In the genomic region with DNA sequence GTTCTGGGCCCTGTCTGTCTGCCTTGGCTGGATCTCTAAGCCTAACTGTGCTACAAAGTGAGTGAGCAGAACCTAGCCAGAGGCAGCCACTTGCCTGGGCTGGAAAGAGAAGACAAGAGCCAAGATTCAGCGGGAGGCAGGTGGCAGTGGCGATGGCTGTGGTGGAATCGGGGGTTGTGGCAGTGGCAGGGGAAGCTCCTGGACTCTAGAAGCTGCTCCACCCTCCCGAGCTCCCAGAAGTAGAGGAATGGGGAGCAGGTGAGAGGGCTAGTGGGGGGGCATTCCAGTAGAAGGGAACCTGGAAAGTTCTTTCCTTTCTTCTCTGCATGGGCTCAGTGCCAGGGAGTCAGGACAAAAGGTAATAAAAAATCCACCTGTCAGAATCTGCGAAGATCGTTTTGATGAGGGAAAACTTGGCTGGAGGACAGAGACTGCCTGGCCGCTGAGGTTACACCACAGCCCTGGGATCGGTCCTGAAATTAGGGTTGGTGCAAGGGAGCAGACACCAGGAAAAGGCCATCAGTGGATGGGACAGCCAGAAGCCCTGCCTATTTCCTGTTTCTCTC, we compare ENCODE assay signal across 9 cellular contexts. TPM values are rescaled to one million over a fixed set of nuclear protein-coding genes. Genes with fewer than 3 reads are reported as not detected.
A peak's percentile ranks its signal among the peaks of the same experiment; 100 is the strongest.
DNase-seq lines count a peak whose midpoint lies in the region; ATAC-seq and TF ChIP-seq lines count a peak whose summit lies in the region.
"Had no signal": no experiment of that assay in that cellular context is flagged by ENCODE, and none has a peak within 500 bp of the region (broad histone marks: within the 10 kb centered on the region; RNA-seq: fewer than 3 reads in every experiment).

No MANE protein-coding gene starts in this region.

- ATAC-seq in SK-N-SH treated with all-trans-retinoic acid at 6 μM for 48 hours = no peak
- ATAC-seq in gastrocnemius medialis = peak in 1 of 2 donors; percentile 8
- ATAC-seq in left lobe of liver = no peak

- H3K27ac ChIP-seq in SK-N-SH (ENCODE audit: low read depth in 2 of 2, low read length in 1 of 2) (no peak overlapping the region), esophagus squamous epithelium (peak overlapping the region; percentile 31 to 97 (median 96)), gastrocnemius medialis (peak overlapping the region; percentile 92 to 99 (median 96))

- TF ChIP-seq CTCF in SK-N-SH (IDR thresholded peaks at IDR 0.05) (no peak), esophagus squamous epithelium (IDR thresholded peaks at IDR 0.05) (no peak), gastrocnemius medialis (IDR thresholded peaks at IDR 0.05 in 4 of 5, conservative IDR thresholded peaks at IDR 0.05 in 1 of 5) (no peak)

- peaks cover 7% of the 10 kb centered on the region for H3F3A ChIP-seq in SK-N-SH (replicated peaks; ENCODE audit: insufficient read depth)

- 92% methylated on average over 7 of the region's 8 CpGs for WGBS in SK-N-SH (ENCODE audit: low lambda C conversion rate)
- 20 to 44% methylated on average over 8 of the region's 8 CpGs for WGBS in esophagus squamous epithelium, 2 donors

- in situ Hi-C loops in gastrocnemius medialis (cut with MboI; ENCODE audit: low sequenced_read_pairs in 4 of 4) = no loop called here

- DNase-seq in SK-N-SH (no peak), NCI-H1105 (lab: John Stamatoyannopoulos, UW) (peak; percentile 74), esophagus squamous epithelium (lab: John Stamatoyannopoulos, UW) (no peak), gastrocnemius medialis (peak; percentile 41 to 76), activated gamma-delta T cell (lab: John Stamatoyannopoulos, UW) (no peak), left lobe of liver (ENCODE audit: low spot score) (no peak)
- no peak for DNase-seq in stimulated activated CD4-positive, alpha-beta T cell treated with anti-CD3 and anti-CD28 coated beads, Interleukin-12 subunit alpha, Interleukin-12 subunit beta, amount 100 ng/mL, for 4 hours
- DNase-seq: cortex of kidney had no signal

- TF ChIP-seq POLR2A in esophagus squamous epithelium (IDR thresholded peaks at IDR 0.05) (no peak), gastrocnemius medialis (IDR thresholded peaks at IDR 0.05) (no peak)

- TF ChIP-seq EP300 in SK-N-SH (IDR thresholded peaks at IDR 0.05; ENCODE audit: borderline replicate concordance in 1 of 2, low read depth in 1 of 2, low read length in 1 of 2) = no peak

- peaks cover 48% of the 10 kb centered on the region for H3K79me2 ChIP-seq in SK-N-SH (ENCODE audit: insufficient read depth)

- H4K20me1 ChIP-seq in SK-N-SH (ENCODE audit: insufficient read depth) = no peaks in the 10 kb centered on the region

- H3K4me1 ChIP-seq in SK-N-SH (ENCODE audit: control insufficient read depth in 1 of 2, insufficient read depth in 2 of 2, low read depth in 1 of 2, low read length in 1 of 2) (peaks cover 11 to 19% of the 10 kb centered on the region in 2 experiments; a peak in 2 of 4 replicates), esophagus squamous epithelium (peaks cover 34 to 60% (median 38%) of the 10 kb centered on the region in 3 donors), gastrocnemius medialis (peaks cover 45 to 53% of the 10 kb centered on the region in 2 donors)

- CTCF ChIA-PET in SK-N-SH (lab: Yijun Ruan, JAX) = interaction anchor here (0.7 to 8.4 kb wide), 3 partner anchors 22 to 708 kb away, joined by 3 to 52 read pairs (median 3); no protein-coding TSS in a partner anchor

- H3K9ac ChIP-seq in SK-N-SH = no peak overlapping the region

- no peak overlapping the region for H2AFZ ChIP-seq in SK-N-SH (ENCODE audit: low read depth)

- H3K36me3 ChIP-seq in SK-N-SH (replicated peaks in 1 of 2; ENCODE audit: control insufficient read depth in 1 of 2, insufficient read depth in 2 of 2, low read length in 1 of 2) = peaks cover 0 to 9% of the 10 kb centered on the region in 2 experiments
- H3K36me3 ChIP-seq in esophagus squamous epithelium = peaks cover 0 to 27% (median 0%) of the 10 kb centered on the region in 3 donors
- H3K36me3 ChIP-seq in gastrocnemius medialis = no peaks in the 10 kb centered on the region

- H3K9me3 ChIP-seq in SK-N-SH = no peaks in the 10 kb centered on the region
- H3K9me3 ChIP-seq in esophagus squamous epithelium = no peaks in the 10 kb centered on the region
- no peaks in the 10 kb centered on the region for H3K9me3 ChIP-seq in gastrocnemius medialis

- no peaks in the 10 kb centered on the region for H3K27me3 ChIP-seq in SK-N-SH (ENCODE audit: insufficient read depth)
- no peaks in the 10 kb centered on the region for H3K27me3 ChIP-seq in esophagus squamous epithelium
- H3K27me3 ChIP-seq in gastrocnemius medialis = no peaks in the 10 kb centered on the region

- no peaks in the 10 kb centered on the region for H3K9me2 ChIP-seq in SK-N-SH

- POLR2A ChIA-PET in SK-N-SH (lab: Yijun Ruan, JAX) = no interaction called here

- TF ChIP-seq RAD21 in SK-N-SH (IDR thresholded peaks at IDR 0.05; ENCODE audit: low read length) = no peak

- H3K4me2 ChIP-seq in SK-N-SH = peak overlapping the region; percentile 100

- intact Hi-C loops in esophagus squamous epithelium (cut with DNase I) (no loop called here), gastrocnemius medialis (cut with DNase I; ENCODE audit: low total_unique reads) (no loop called here)

- H3K4me3 ChIP-seq in SK-N-SH (ENCODE audit: low read depth in 2 of 2, low read length in 1 of 2) (peak overlapping the region in 1 of 2 experiments; percentile 91; a peak in 2 of 4 replicates), esophagus squamous epithelium (peak overlapping the region in 2 of 4 donors; percentile 83 to 85), gastrocnemius medialis (peak overlapping the region; percentile 68 to 99 (median 84))

TF ChIP-seq in SK-N-SH, 30 proteins besides CTCF, POLR2A, EP300 and RAD21 (continues in another document):
- TF ChIP-seq FOXJ3 (CRISPR knock-in tag; IDR thresholded peaks at IDR 0.05) = no peak
- no peak for TF ChIP-seq NRF1 (IDR thresholded peaks at IDR 0.05; ENCODE audit: low read depth, low read length)
- no peak for TF ChIP-seq JUND (IDR thresholded peaks at IDR 0.05)
- no peak for TF ChIP-seq TCF12 (IDR thresholded peaks at IDR 0.05)
- TF ChIP-seq, protein P1, sequence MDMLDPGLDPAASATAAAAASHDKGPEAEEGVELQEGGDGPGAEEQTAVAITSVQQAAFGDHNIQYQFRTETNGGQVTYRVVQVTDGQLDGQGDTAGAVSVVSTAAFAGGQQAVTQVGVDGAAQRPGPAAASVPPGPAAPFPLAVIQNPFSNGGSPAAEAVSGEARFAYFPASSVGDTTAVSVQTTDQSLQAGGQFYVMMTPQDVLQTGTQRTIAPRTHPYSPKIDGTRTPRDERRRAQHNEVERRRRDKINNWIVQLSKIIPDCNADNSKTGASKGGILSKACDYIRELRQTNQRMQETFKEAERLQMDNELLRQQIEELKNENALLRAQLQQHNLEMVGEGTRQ (IDR thresholded peaks at IDR 0.05; ENCODE audit: borderline replicate concordance, low read depth, low read length) = no peak
- TF ChIP-seq SIN3A (IDR thresholded peaks at IDR 0.05; ENCODE audit: borderline replicate concordance, low read depth, low read length) = no peak
- no peak for TF ChIP-seq MXI1 (IDR thresholded peaks at IDR 0.05; ENCODE audit: low read depth, low read length)
- no peak for TF ChIP-seq YY1 (IDR thresholded peaks at IDR 0.05; ENCODE audit: low read depth)

TF ChIP-seq in SK-N-SH treated with all-trans-retinoic acid at 6 μM for 48 hours, 23 proteins besides CTCF, POLR2A, EP300 and RAD21:
- TF ChIP-seq OSR1 (CRISPR knock-in tag; IDR thresholded peaks at IDR 0.05) (no peak), SNAI2 (CRISPR knock-in tag; IDR thresholded peaks at IDR 0.05) (no peak), ESRRG (CRISPR knock-in tag; IDR thresholded peaks at IDR 0.05) (no peak), ZC3H10 (CRISPR knock-in tag; IDR thresholded peaks at IDR 0.05) (no peak), GLIS3 (CRISPR knock-in tag; IDR thresholded peaks at IDR 0.05) (no peak), CSDC2 (CRISPR knock-in tag; IDR thresholded peaks at IDR 0.05) (no peak), ZNF565 (CRISPR knock-in tag; conservative IDR thresholded peaks at IDR 0.05; ENCODE audit: low read depth) (no peak)
- TF ChIP-seq, protein P2, sequence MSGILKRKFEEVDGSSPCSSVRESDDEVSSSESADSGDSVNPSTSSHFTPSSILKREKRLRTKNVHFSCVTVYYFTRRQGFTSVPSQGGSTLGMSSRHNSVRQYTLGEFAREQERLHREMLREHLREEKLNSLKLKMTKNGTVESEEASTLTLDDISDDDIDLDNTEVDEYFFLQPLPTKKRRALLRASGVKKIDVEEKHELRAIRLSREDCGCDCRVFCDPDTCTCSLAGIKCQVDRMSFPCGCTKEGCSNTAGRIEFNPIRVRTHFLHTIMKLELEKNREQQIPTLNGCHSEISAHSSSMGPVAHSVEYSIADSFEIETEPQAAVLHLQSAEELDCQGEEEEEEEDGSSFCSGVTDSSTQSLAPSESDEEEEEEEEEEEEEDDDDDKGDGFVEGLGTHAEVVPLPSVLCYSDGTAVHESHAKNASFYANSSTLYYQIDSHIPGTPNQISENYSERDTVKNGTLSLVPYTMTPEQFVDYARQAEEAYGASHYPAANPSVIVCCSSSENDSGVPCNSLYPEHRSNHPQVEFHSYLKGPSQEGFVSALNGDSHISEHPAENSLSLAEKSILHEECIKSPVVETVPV (CRISPR knock-in tag; IDR thresholded peaks at IDR 0.05) = no peak

RNA-seq across cellular contexts. Expression of a gene that starts 1.7 kb away (rescaled TPM):
- polyA plus RNA-seq in SK-N-SH (2012; rRNA removed) = 29.7 and 44.5 TPM in 2 replicates
- 20.8 and 32.9 TPM in 2 replicates for polyA plus RNA-seq in SK-N-SH (2012; cell fraction: cytosol; rRNA removed)
- polyA plus RNA-seq in SK-N-SH (2012; cell fraction: nucleus; rRNA removed) = 59.3 and 67.2 TPM in 2 replicates
- total RNA-seq in esophagus squamous epithelium = 10 to 100 TPM; 25.3 to 61.5 (median 44.9) TPM
- total RNA-seq in gastrocnemius medialis = 100 to 1,000 TPM; 137 to 167 (median 144) TPM
- total RNA-seq in left lobe of liver = 105 TPM

RNA-seq across cellular contexts. Expression of a gene that starts 2.3 kb away (rescaled TPM):
- polyA plus RNA-seq in SK-N-SH (2012; rRNA removed) = 130 and 149 TPM in 2 replicates
- 92.2 and 118 TPM in 2 replicates for polyA plus RNA-seq in SK-N-SH (2012; cell fraction: cytosol; rRNA removed)
- polyA plus RNA-seq in SK-N-SH (2012; cell fraction: nucleus; rRNA removed) = 127 and 164 TPM in 2 replicates
- total RNA-seq in esophagus squamous epithelium = 100 to 1,000 TPM in 1 of 4 donors, 10 to 100 TPM in 3; 59.1 to 110 (median 80.6) TPM
- total RNA-seq in gastrocnemius medialis = 10 to 100 TPM; 37.6 to 71.6 (median 53.5) TPM
- 62.3 TPM for total RNA-seq in left lobe of liver

RNA-seq across cellular contexts. Expression of a gene that starts 28.0 kb away (rescaled TPM):
- polyA plus RNA-seq in SK-N-SH (2012; rRNA removed) = 19.9 and 20.4 TPM in 2 replicates
- 11.7 and 17.0 TPM in 2 replicates for polyA plus RNA-seq in SK-N-SH (2012; cell fraction: cytosol; rRNA removed)
- polyA plus RNA-seq in SK-N-SH (2012; cell fraction: nucleus; rRNA removed) = 20.2 and 29.0 TPM in 2 replicates
- total RNA-seq in esophagus squamous epithelium = 10 to 100 TPM in 3 of 4 donors, 1 to 10 TPM in 1; 9.7 to 23.0 (median 19.3) TPM
- total RNA-seq in gastrocnemius medialis = 1 to 10 TPM; 1.6 to 4.7 (median 2.8) TPM
- total RNA-seq in left lobe of liver = 21.7 TPM

Comparison
In these comparisons a context has a peak if more than half of its experiments do, and no peak if none do; other contexts are left out.
1. DNase-seq: peak in NCI-H1105 (single experiment) and gastrocnemius medialis (2 of 2); none in SK-N-SH (single experiment), esophagus squamous epithelium (single experiment), stimulated activated CD4-positive, alpha-beta T cell treated with anti-CD3 and anti-CD28 coated beads, Interleukin-12 subunit alpha, Interleukin-12 subunit beta, amount 100 ng/mL, for 4 hours (single experiment), activated gamma-delta T cell (single experiment) and left lobe of liver (single experiment).
2. H3K27ac ChIP-seq: peak in esophagus squamous epithelium (4 of 4) and gastrocnemius medialis (4 of 4); none in SK-N-SH (0 of 2).